In the genomic region with DNA sequence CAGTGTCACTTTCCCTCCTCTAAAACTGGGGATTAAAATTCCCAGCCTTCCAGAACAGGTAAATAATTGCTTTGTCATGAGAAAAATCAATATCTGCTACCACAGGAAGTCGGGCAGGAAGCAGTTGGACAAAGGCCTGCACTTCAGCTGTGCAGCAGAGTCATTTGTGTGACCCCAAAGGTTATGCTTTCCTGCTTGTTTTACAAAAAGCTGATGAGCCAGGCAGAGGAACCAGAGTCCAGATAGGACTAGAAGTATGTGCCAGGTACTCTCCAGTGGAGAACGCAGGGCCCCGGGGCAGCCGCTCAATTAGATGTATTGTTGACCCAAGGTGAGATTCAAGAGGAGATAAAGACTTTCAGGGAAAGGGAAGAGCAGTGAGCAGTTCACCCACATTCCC, we compare ENCODE assay signal across 1 cellular context.
TF ChIP-seq lines count a peak whose summit lies in the region.

No MANE protein-coding gene starts in this region.

TF ChIP-seq in HepG2, 621 proteins besides CTCF, POLR2A, EP300 and RAD21 (continued from another document and continues in another):
- TF ChIP-seq ZBTB40 (IDR thresholded peaks at IDR 0.05) = no peak
- TF ChIP-seq ZBTB40 (CRISPR knock-in tag; IDR thresholded peaks at IDR 0.05) = peak; percentile 58; the same call in 1 of the 2 replicates
- no peak for TF ChIP-seq TCF12 (IDR thresholded peaks at IDR 0.05)
- peak; percentile 60; the same call in 1 of the 2 replicates for TF ChIP-seq TCF12 (CRISPR knock-in tag; IDR thresholded peaks at IDR 0.05)
- 0 out of 2 replicates have a peak, but pooled peaks have one; percentile 62 for TF ChIP-seq TRIM24 (CRISPR knock-in tag; IDR thresholded peaks at IDR 0.05)
- TF ChIP-seq ZNF781 (CRISPR knock-in tag; IDR thresholded peaks at IDR 0.05; ENCODE audit: borderline replicate concordance, not compliant biosample characterization) = no peak
- no peak for TF ChIP-seq ZNF850 (CRISPR knock-in tag; conservative IDR thresholded peaks at IDR 0.05)
- peak; percentile 60; the same call in 1 of the 2 replicates for TF ChIP-seq MLX (CRISPR knock-in tag; IDR thresholded peaks at IDR 0.05)
- no peak for TF ChIP-seq AFF4 (CRISPR knock-in tag; IDR thresholded peaks at IDR 0.05)
- TF ChIP-seq ZBTB7B (CRISPR knock-in tag; IDR thresholded peaks at IDR 0.05) = peak; percentile 64; the same call in 1 of the 2 replicates
- no peak for TF ChIP-seq MBNL3 (CRISPR knock-in tag; conservative IDR thresholded peaks at IDR 0.05)
- TF ChIP-seq ZBTB26 (CRISPR knock-in tag; IDR thresholded peaks at IDR 0.05; ENCODE audit: borderline replicate concordance) = peak; percentile 98
- TF ChIP-seq ZNF816 (CRISPR knock-in tag; IDR thresholded peaks at IDR 0.05; ENCODE audit: borderline replicate concordance) = no peak
- TF ChIP-seq ZNF619 (CRISPR knock-in tag; IDR thresholded peaks at IDR 0.05) = no peak
- no peak for TF ChIP-seq TBX3 (IDR thresholded peaks at IDR 0.05; ENCODE audit: borderline replicate concordance)
- TF ChIP-seq EZH2 (conservative IDR thresholded peaks at IDR 0.05; ENCODE audit: low read depth, low read length) = no peak
- TF ChIP-seq MBD4 (IDR thresholded peaks at IDR 0.05; ENCODE audit: borderline replicate concordance, low read length) = no peak
- no peak for TF ChIP-seq ZNF597 (CRISPR knock-in tag; IDR thresholded peaks at IDR 0.05)
- TF ChIP-seq, protein P1, sequence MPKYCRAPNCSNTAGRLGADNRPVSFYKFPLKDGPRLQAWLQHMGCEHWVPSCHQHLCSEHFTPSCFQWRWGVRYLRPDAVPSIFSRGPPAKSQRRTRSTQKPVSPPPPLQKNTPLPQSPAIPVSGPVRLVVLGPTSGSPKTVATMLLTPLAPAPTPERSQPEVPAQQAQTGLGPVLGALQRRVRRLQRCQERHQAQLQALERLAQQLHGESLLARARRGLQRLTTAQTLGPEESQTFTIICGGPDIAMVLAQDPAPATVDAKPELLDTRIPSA (CRISPR knock-in tag; IDR thresholded peaks at IDR 0.05; ENCODE audit: borderline replicate concordance) = no peak
- TF ChIP-seq SIN3A (IDR thresholded peaks at IDR 0.05; ENCODE audit: borderline replicate concordance, low read depth, low read length) = no peak
- TF ChIP-seq ZNF562 (CRISPR knock-in tag; IDR thresholded peaks at IDR 0.05; ENCODE audit: borderline replicate concordance) = no peak
- peak; percentile 81 for TF ChIP-seq NCOR1 (IDR thresholded peaks at IDR 0.05; ENCODE audit: borderline replicate concordance, low read length)
- TF ChIP-seq FOSL1 (CRISPR knock-in tag; IDR thresholded peaks at IDR 0.05; ENCODE audit: borderline replicate concordance) = peak; percentile 34; the same call in 1 of the 2 replicates
- TF ChIP-seq SRY (CRISPR knock-in tag; IDR thresholded peaks at IDR 0.05) = no peak
- TF ChIP-seq ZIK1 (CRISPR knock-in tag; IDR thresholded peaks at IDR 0.05; ENCODE audit: borderline replicate concordance, low read depth) = no peak
- 0 out of 2 replicates have a peak, but pooled peaks have one; percentile 37 for TF ChIP-seq BRCA1 (CRISPR knock-in tag; IDR thresholded peaks at IDR 0.05)
- peak; percentile 90 for TF ChIP-seq HMG20A (CRISPR knock-in tag; IDR thresholded peaks at IDR 0.05; ENCODE audit: borderline replicate concordance)
- no peak for TF ChIP-seq NFKBIZ (CRISPR knock-in tag; IDR thresholded peaks at IDR 0.05)
- peak; percentile 50 for TF ChIP-seq SPEN (CRISPR knock-in tag; IDR thresholded peaks at IDR 0.05; ENCODE audit: low read depth)
- TF ChIP-seq MED8 (CRISPR knock-in tag; IDR thresholded peaks at IDR 0.05; ENCODE audit: insufficient replicate concordance) = no peak
- TF ChIP-seq, protein P2, sequence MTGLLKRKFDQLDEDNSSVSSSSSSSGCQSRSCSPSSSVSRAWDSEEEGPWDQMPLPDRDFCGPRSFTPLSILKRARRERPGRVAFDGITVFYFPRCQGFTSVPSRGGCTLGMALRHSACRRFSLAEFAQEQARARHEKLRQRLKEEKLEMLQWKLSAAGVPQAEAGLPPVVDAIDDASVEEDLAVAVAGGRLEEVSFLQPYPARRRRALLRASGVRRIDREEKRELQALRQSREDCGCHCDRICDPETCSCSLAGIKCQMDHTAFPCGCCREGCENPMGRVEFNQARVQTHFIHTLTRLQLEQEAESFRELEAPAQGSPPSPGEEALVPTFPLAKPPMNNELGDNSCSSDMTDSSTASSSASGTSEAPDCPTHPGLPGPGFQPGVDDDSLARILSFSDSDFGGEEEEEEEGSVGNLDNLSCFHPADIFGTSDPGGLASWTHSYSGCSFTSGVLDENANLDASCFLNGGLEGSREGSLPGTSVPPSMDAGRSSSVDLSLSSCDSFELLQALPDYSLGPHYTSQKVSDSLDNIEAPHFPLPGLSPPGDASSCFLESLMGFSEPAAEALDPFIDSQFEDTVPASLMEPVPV (CRISPR knock-in tag; IDR thresholded peaks at IDR 0.05) = no peak
- TF ChIP-seq ZNF720 (CRISPR knock-in tag; IDR thresholded peaks at IDR 0.05) = no peak
- no peak for TF ChIP-seq ZBTB42 (CRISPR knock-in tag; IDR thresholded peaks at IDR 0.05)
- TF ChIP-seq ZNF800 (CRISPR knock-in tag; IDR thresholded peaks at IDR 0.05) = peak; percentile 73; the same call in 1 of the 2 replicates
